In genomic region chr1:16440480-16441311, GRCh38 we compare ENCODE assay signal across 8 cellular contexts. TPM values are rescaled to one million over a fixed set of nuclear protein-coding genes. Genes with fewer than 3 reads are reported as not detected.
A peak's percentile ranks its signal among the peaks of the same experiment; 100 is the strongest.
DNase-seq lines count a peak whose midpoint lies in the region; ATAC-seq, FAIRE-seq and TF ChIP-seq lines count a peak whose summit lies in the region.

TSS of gene NECAP2 (plus strand) at chr1:16440724. CDS start at chr1:16440762, 38 bp downstream.

- peak within 1 kb of the TSS; percentile 59 for H3K27ac ChIP-seq in right cardiac atrium (ENCODE audit: low read length)

- no peak for FAIRE-seq in urothelium cell line (lab: Jason Lieb, UNC)

- H3K4me1 ChIP-seq in right cardiac atrium (ENCODE audit: control insufficient read depth, insufficient read depth, low read length): peaks cover 8% of the 10 kb centered on the region

- intact Hi-C loops in T-helper 2 cell treated with Interferon-gamma antibody and Interleukin-4, amounts not matched to agents 100 ng/mL and 5 ng/mL, for 36 hours (cut with micrococcal nuclease): loop anchor here (1.0 to 2.0 kb wide), 4 partner anchors 20 to 88 kb away; partner anchors contain the start of genes FBXO42 and SZRD1
- intact Hi-C loops in right cardiac atrium (cut with DNase I): no loop called here

- in situ Hi-C loops in GM13977 (cut with MboI; ENCODE audit: low pct_unique_long_range_greater_than_20kb, low sequenced_read_pairs, unreplicated experiment): no loop called here

- WGBS in right cardiac atrium: under 1% methylated on average over 70 of the region's 70 CpGs

- DNase-seq in GM13977 (ENCODE audit: low spot score) (peak; percentile 90), NCI-H1930 (lab: John Stamatoyannopoulos, UW) (peak; percentile 89 to 93), anterior cingulate cortex (lab: John Stamatoyannopoulos, UW) (peak; percentile 26 to 96 (median 85)), right cardiac atrium (peak; percentile 95 to 98 (median 98)), pulmonary artery endothelial cell (ENCODE audit: low read depth, low spot score) (peak; percentile 73), urothelium cell line (ENCODE audit: low spot score) (peak; percentile 95)

- ATAC-seq in HG02938 (IDR thresholded peaks at IDR 0.05; ENCODE audit: unreplicated experiment) (peak; percentile 73), right cardiac atrium (peak; percentile 94 to 95)

- TF ChIP-seq CTCF in GM13977 (IDR thresholded peaks at IDR 0.05; ENCODE audit: extremely low read depth, insufficient read depth, missing control alignments): peak; percentile 93

- H3K9me3 ChIP-seq in right cardiac atrium (ENCODE audit: control insufficient read depth, low read length): no peaks in the 10 kb centered on the region

- peak within 1 kb of the TSS; percentile 94 for H3K4me3 ChIP-seq in right cardiac atrium (ENCODE audit: low read length)

- H3K27me3 ChIP-seq in right cardiac atrium (ENCODE audit: control insufficient read depth, insufficient read depth): no peaks in the 10 kb centered on the region

RNA-seq across cellular contexts. Expression of gene NECAP2, which starts in this region (rescaled TPM):
- 104 and 110 TPM in 2 replicates for total RNA-seq in T-helper 2 cell treated with Interferon-gamma antibody and Interleukin-4, amounts not matched to agents 100 ng/mL and 5 ng/mL, for 36 hours
- total RNA-seq in right cardiac atrium (10 to 100 TPM; 14.1 to 19.0 (median 18.1) TPM), pulmonary artery endothelial cell (162 and 187 TPM in 2 replicates)
- polyA plus RNA-seq in right cardiac atrium: 14.6 TPM

Comparison
In these comparisons a context has a peak if more than half of its experiments do, and no peak if none do; other contexts are left out.
1. Peak in every context shown above with its lines: DNase-seq, ATAC-seq, H3K4me3 ChIP-seq and H3K27ac ChIP-seq.